In the genomic region with DNA sequence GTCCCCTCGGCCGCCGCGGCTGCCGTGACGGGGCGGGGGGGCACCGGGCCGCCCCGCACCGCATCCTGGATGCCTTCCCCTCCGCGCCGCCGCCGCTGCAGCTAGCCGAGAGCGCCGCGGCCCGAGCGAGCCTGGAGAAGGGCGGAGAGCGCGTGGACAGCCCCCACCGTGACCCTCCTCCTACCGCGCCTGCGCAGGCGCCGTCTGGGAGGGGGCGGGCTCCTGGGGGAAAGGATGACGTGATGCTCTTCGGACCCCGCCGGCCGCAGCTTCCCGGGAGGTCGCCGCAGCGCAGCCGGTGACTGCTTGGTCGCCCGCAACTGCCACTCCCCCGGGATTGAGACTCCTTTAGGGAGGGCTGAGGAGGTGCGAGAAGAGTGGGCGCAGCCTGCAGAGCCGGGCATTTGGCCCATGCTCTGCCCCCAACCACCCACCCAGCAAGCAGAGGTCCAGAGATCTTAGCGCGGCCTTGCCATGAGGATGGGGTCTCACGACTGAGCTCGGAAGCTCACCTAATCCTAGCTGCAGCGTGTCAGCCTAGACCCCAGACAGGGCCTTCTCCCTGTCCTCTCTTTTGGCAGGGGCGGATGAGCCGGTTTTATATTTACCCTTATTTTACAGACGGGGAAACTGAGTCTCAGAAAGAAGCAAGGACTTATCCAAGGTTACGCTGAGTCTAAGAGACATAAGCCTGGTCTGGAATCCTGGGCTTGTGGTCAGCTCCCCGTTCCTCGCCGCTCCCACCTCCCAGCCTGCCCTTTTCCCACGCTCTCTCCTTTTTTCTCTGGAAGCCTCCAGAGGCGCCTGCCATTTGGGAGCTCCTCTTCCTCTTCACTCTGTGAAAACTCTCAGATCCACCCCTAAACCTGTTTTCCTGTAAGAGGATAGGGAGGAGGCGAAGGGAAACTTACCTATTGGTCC, we compare ENCODE assay signal across 1 cellular context.
TF ChIP-seq lines count a peak whose summit lies in the region.

A gene (minus strand): TSS at position 140 of the 921 bp plus-strand sequence. CDS start 281 bp downstream, outside the sequence.

TF ChIP-seq in HepG2, 621 proteins besides CTCF, POLR2A, EP300 and RAD21 (continued from another document and continues in another):
- TF ChIP-seq ATM (IDR thresholded peaks at IDR 0.05; ENCODE audit: borderline replicate concordance) (no peak), U2AF2 (IDR thresholded peaks at IDR 0.05; ENCODE audit: low read depth, low read length) (no peak), SMC3 (IDR thresholded peaks at IDR 0.05; ENCODE audit: low read length) (no peak), ARHGAP35 (CRISPR knock-in tag; IDR thresholded peaks at IDR 0.05; ENCODE audit: borderline replicate concordance) (peak; percentile 58; the same call in 1 of the 2 replicates), ZNF234 (CRISPR knock-in tag; conservative IDR thresholded peaks at IDR 0.05) (no peak), YEATS2 (CRISPR knock-in tag; IDR thresholded peaks at IDR 0.05; ENCODE audit: borderline replicate concordance) (0 out of 2 replicates have a peak, but pooled peaks have one; percentile 62), ZNF562 (CRISPR knock-in tag; IDR thresholded peaks at IDR 0.05; ENCODE audit: borderline replicate concordance) (no peak), ZNF44 (CRISPR knock-in tag; IDR thresholded peaks at IDR 0.05) (no peak), KDM6A (CRISPR knock-in tag; IDR thresholded peaks at IDR 0.05; ENCODE audit: low read depth) (no peak), TEAD3 (CRISPR knock-in tag; optimal IDR thresholded peaks at IDR 0.05; ENCODE audit: borderline replicate concordance) (no peak), PPARG (CRISPR knock-in tag; conservative IDR thresholded peaks at IDR 0.05) (0 out of 2 replicates have a peak, but pooled peaks have one; percentile 10), SALL1 (CRISPR knock-in tag; IDR thresholded peaks at IDR 0.05) (peak; percentile 69), NCOA1 (CRISPR knock-in tag; IDR thresholded peaks at IDR 0.05) (no peak), ZBTB20 (CRISPR knock-in tag; IDR thresholded peaks at IDR 0.05; ENCODE audit: borderline replicate concordance, low read depth) (peak; percentile 33; the same call in 1 of the 2 replicates), HNF4A (CRISPR knock-in tag; IDR thresholded peaks at IDR 0.05) (peak; percentile 29), GABPB1 (CRISPR knock-in tag; IDR thresholded peaks at IDR 0.05) (peak; percentile 68; the same call in 1 of the 2 replicates), FOXM1 (CRISPR knock-in tag; IDR thresholded peaks at IDR 0.05) (no peak), ZNF772 (CRISPR knock-in tag; IDR thresholded peaks at IDR 0.05) (no peak), KLF9 (CRISPR knock-in tag; IDR thresholded peaks at IDR 0.05; ENCODE audit: low read depth) (no peak), GATAD1 (CRISPR knock-in tag; IDR thresholded peaks at IDR 0.05) (no peak; the same call in 1 of the 2 replicates), RAD51 (IDR thresholded peaks at IDR 0.05; ENCODE audit: borderline replicate concordance) (no peak), RBAK (CRISPR knock-in tag; IDR thresholded peaks at IDR 0.05) (no peak), ZNF556 (CRISPR knock-in tag; IDR thresholded peaks at IDR 0.05; ENCODE audit: borderline replicate concordance) (0 out of 2 replicates have a peak, but pooled peaks have one; percentile 67), TBX3 (IDR thresholded peaks at IDR 0.05; ENCODE audit: borderline replicate concordance) (no peak), ZNF329 (CRISPR knock-in tag; IDR thresholded peaks at IDR 0.05; ENCODE audit: low read depth) (peak; percentile 25; the same call in 1 of the 2 replicates), KMT2B (CRISPR knock-in tag; IDR thresholded peaks at IDR 0.05) (peak; percentile 38; the same call in 1 of the 2 replicates), ZBTB7A (CRISPR knock-in tag; IDR thresholded peaks at IDR 0.05) (no peak; the same call in 1 of the 2 replicates), SAP130 (CRISPR knock-in tag; IDR thresholded peaks at IDR 0.05; ENCODE audit: low read depth) (peak; percentile 70), ZNF20 (CRISPR knock-in tag; IDR thresholded peaks at IDR 0.05) (no peak), HOXA5 (CRISPR knock-in tag; IDR thresholded peaks at IDR 0.05) (no peak; the same call in 1 of the 2 replicates), KDM5A (IDR thresholded peaks at IDR 0.05; ENCODE audit: borderline replicate concordance, low read length) (no peak), ZNF589 (CRISPR knock-in tag; conservative IDR thresholded peaks at IDR 0.05) (no peak), GFI1 (CRISPR knock-in tag; IDR thresholded peaks at IDR 0.05; ENCODE audit: borderline replicate concordance) (peak; percentile 27; the same call in 1 of the 2 replicates), SP140L (CRISPR knock-in tag; IDR thresholded peaks at IDR 0.05; ENCODE audit: borderline replicate concordance) (no peak), TP53 (CRISPR knock-in tag; conservative IDR thresholded peaks at IDR 0.05) (no peak), NR2F2 (IDR thresholded peaks at IDR 0.05; ENCODE audit: borderline replicate concordance, low read depth) (peak; percentile 16; the same call in 1 of the 2 replicates), ZNF839 (CRISPR knock-in tag; IDR thresholded peaks at IDR 0.05; ENCODE audit: borderline replicate concordance) (no peak), NFIB (CRISPR knock-in tag; IDR thresholded peaks at IDR 0.05; ENCODE audit: borderline replicate concordance) (no peak), ZNF790 (CRISPR knock-in tag; IDR thresholded peaks at IDR 0.05; ENCODE audit: borderline replicate concordance) (no peak), STAT5B (CRISPR knock-in tag; IDR thresholded peaks at IDR 0.05) (no peak)
- TF ChIP-seq, protein P1, sequence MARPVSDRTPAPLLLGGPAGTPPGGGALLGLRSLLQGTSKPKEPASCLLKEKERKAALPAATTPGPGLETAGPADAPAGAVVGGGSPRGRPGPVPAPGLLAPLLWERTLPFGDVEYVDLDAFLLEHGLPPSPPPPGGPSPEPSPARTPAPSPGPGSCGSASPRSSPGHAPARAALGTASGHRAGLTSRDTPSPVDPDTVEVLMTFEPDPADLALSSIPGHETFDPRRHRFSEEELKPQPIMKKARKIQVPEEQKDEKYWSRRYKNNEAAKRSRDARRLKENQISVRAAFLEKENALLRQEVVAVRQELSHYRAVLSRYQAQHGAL (CRISPR knock-in tag; IDR thresholded peaks at IDR 0.05; ENCODE audit: not compliant biosample characterization), result no peak
- TF ChIP-seq, protein P2, sequence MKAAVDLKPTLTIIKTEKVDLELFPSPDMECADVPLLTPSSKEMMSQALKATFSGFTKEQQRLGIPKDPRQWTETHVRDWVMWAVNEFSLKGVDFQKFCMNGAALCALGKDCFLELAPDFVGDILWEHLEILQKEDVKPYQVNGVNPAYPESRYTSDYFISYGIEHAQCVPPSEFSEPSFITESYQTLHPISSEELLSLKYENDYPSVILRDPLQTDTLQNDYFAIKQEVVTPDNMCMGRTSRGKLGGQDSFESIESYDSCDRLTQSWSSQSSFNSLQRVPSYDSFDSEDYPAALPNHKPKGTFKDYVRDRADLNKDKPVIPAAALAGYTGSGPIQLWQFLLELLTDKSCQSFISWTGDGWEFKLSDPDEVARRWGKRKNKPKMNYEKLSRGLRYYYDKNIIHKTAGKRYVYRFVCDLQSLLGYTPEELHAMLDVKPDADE (CRISPR knock-in tag; IDR thresholded peaks at IDR 0.05), result no peak
- TF ChIP-seq, protein P3, sequence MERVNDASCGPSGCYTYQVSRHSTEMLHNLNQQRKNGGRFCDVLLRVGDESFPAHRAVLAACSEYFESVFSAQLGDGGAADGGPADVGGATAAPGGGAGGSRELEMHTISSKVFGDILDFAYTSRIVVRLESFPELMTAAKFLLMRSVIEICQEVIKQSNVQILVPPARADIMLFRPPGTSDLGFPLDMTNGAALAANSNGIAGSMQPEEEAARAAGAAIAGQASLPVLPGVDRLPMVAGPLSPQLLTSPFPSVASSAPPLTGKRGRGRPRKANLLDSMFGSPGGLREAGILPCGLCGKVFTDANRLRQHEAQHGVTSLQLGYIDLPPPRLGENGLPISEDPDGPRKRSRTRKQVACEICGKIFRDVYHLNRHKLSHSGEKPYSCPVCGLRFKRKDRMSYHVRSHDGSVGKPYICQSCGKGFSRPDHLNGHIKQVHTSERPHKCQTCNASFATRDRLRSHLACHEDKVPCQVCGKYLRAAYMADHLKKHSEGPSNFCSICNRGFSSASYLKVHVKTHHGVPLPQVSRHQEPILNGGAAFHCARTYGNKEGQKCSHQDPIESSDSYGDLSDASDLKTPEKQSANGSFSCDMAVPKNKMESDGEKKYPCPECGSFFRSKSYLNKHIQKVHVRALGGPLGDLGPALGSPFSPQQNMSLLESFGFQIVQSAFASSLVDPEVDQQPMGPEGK (CRISPR knock-in tag; IDR thresholded peaks at IDR 0.05), result peak; percentile 71
- TF ChIP-seq, protein P4, sequence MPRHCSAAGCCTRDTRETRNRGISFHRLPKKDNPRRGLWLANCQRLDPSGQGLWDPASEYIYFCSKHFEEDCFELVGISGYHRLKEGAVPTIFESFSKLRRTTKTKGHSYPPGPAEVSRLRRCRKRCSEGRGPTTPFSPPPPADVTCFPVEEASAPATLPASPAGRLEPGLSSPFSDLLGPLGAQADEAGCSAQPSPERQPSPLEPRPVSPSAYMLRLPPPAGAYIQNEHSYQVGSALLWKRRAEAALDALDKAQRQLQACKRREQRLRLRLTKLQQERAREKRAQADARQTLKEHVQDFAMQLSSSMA (CRISPR knock-in tag; IDR thresholded peaks at IDR 0.05), result no peak; the same call in 1 of the 2 replicates
- TF ChIP-seq, protein P5, sequence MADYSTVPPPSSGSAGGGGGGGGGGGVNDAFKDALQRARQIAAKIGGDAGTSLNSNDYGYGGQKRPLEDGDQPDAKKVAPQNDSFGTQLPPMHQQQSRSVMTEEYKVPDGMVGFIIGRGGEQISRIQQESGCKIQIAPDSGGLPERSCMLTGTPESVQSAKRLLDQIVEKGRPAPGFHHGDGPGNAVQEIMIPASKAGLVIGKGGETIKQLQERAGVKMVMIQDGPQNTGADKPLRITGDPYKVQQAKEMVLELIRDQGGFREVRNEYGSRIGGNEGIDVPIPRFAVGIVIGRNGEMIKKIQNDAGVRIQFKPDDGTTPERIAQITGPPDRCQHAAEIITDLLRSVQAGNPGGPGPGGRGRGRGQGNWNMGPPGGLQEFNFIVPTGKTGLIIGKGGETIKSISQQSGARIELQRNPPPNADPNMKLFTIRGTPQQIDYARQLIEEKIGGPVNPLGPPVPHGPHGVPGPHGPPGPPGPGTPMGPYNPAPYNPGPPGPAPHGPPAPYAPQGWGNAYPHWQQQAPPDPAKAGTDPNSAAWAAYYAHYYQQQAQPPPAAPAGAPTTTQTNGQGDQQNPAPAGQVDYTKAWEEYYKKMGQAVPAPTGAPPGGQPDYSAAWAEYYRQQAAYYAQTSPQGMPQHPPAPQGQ (CRISPR knock-in tag; IDR thresholded peaks at IDR 0.05; ENCODE audit: borderline replicate concordance), result no peak
- TF ChIP-seq, protein P6, sequence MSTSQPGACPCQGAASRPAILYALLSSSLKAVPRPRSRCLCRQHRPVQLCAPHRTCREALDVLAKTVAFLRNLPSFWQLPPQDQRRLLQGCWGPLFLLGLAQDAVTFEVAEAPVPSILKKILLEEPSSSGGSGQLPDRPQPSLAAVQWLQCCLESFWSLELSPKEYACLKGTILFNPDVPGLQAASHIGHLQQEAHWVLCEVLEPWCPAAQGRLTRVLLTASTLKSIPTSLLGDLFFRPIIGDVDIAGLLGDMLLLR (CRISPR knock-in tag; IDR thresholded peaks at IDR 0.05), result peak; percentile 53
- TF ChIP-seq, protein P7, sequence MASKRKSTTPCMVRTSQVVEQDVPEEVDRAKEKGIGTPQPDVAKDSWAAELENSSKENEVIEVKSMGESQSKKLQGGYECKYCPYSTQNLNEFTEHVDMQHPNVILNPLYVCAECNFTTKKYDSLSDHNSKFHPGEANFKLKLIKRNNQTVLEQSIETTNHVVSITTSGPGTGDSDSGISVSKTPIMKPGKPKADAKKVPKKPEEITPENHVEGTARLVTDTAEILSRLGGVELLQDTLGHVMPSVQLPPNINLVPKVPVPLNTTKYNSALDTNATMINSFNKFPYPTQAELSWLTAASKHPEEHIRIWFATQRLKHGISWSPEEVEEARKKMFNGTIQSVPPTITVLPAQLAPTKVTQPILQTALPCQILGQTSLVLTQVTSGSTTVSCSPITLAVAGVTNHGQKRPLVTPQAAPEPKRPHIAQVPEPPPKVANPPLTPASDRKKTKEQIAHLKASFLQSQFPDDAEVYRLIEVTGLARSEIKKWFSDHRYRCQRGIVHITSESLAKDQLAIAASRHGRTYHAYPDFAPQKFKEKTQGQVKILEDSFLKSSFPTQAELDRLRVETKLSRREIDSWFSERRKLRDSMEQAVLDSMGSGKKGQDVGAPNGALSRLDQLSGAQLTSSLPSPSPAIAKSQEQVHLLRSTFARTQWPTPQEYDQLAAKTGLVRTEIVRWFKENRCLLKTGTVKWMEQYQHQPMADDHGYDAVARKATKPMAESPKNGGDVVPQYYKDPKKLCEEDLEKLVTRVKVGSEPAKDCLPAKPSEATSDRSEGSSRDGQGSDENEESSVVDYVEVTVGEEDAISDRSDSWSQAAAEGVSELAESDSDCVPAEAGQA (IDR thresholded peaks at IDR 0.05; ENCODE audit: low read depth), result no peak
- TF ChIP-seq, protein P7 (CRISPR knock-in tag; IDR thresholded peaks at IDR 0.05; ENCODE audit: borderline replicate concordance), result no peak
- TF ChIP-seq, protein P8, sequence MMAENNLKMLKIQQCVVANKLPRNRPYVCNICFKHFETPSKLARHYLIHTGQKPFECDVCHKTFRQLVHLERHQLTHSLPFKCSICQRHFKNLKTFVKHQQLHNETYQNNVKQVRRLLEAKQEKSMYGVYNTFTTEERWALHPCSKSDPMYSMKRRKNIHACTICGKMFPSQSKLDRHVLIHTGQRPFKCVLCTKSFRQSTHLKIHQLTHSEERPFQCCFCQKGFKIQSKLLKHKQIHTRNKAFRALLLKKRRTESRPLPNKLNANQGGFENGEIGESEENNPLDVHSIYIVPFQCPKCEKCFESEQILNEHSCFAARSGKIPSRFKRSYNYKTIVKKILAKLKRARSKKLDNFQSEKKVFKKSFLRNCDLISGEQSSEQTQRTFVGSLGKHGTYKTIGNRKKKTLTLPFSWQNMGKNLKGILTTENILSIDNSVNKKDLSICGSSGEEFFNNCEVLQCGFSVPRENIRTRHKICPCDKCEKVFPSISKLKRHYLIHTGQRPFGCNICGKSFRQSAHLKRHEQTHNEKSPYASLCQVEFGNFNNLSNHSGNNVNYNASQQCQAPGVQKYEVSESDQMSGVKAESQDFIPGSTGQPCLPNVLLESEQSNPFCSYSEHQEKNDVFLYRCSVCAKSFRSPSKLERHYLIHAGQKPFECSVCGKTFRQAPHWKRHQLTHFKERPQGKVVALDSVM (CRISPR knock-in tag; IDR thresholded peaks at IDR 0.05), result peak; percentile 74
